22 cellular contexts compared by ENCODE assay signal in the genomic region with DNA sequence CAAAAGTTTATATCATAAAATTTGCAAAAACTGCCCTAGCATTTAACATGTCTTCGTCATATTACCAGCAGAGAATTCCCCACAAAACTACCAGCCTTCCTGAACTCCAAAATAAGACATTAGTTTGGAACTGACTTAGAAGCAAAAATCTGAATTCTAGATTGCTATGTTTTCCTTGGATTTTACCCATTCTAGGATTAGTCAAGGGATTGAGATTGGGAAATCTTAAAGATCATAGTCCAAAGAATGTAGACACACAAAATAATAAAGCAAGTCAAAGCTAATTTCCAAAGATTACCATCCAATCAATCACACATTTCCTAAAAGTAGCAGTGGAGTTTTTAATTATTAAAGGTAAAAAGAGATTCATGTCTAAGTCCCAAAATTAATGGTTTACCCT.
DNase-seq lines count a peak whose midpoint lies in the region; ATAC-seq and TF ChIP-seq lines count a peak whose summit lies in the region.
"Had no signal": no experiment of that assay in that cellular context is flagged by ENCODE, and none has a peak within 500 bp of the region (broad histone marks: within the 10 kb centered on the region; RNA-seq: fewer than 3 reads in every experiment).

No MANE protein-coding gene starts in this region.

- no peaks in the 10 kb centered on the region for H3K27me3 Mint-ChIP-seq in nephron progenitor cell (ENCODE audit: low read depth, poor library complexity)
- H3K27me3 Mint-ChIP-seq: B cell; CD4-positive, CD25-positive, alpha-beta regulatory T cell had no signal

- H3K79me2 ChIP-seq in mammary epithelial cell (ENCODE audit: insufficient read depth, low read length) = peaks cover 38% of the 10 kb centered on the region

- no peaks in the 10 kb centered on the region for H3K4me1 ChIP-seq in breast epithelium
- peaks cover 32% of the 10 kb centered on the region for H3K4me1 ChIP-seq in mammary epithelial cell (ENCODE audit: insufficient read depth, low read length)
- H3K4me1 ChIP-seq in ascending aorta = peaks cover 0 to 29% of the 10 kb centered on the region in 2 donors
- H3K4me1 ChIP-seq: BLaER1, Caco-2 had no signal

- in situ Hi-C loops in mammary epithelial cell (cut with MboI; ENCODE audit: low sequenced_read_pairs in 2 of 2) = no loop called here

- 100% methylated on average over 1 of the region's 1 CpG for WGBS in mammary epithelial cell (ENCODE audit: low coverage, missing lambda C conversion rate)

- no peak for TF ChIP-seq POLR2A in breast epithelium (IDR thresholded peaks at IDR 0.05)

- H3K9me3 ChIP-seq in breast epithelium (no peaks in the 10 kb centered on the region), mammary epithelial cell (replicated peaks; ENCODE audit: insufficient read depth, low read length) (no peaks in the 10 kb centered on the region), ascending aorta (no peaks in the 10 kb centered on the region)
- H3K9me3 ChIP-seq: BLaER1, Caco-2, HAP-1 had no signal

- ATAC-seq in left lobe of liver = peak; percentile 13
- ATAC-seq in sciatic nerve = peak; percentile 55
- ATAC-seq: CD8-positive, alpha-beta T cell; GM12878; GM23338 had no signal

- H3K9ac ChIP-seq in mammary epithelial cell (ENCODE audit: insufficient read depth, low read length) = no peak overlapping the region
- H3K9ac ChIP-seq: BLaER1 had no signal

- H2AFZ ChIP-seq in mammary epithelial cell (ENCODE audit: low read depth, low read length) = no peak overlapping the region
- H2AFZ ChIP-seq: GM23338 had no signal

- no peak overlapping the region for H3K4me3 ChIP-seq in breast epithelium
- H3K4me3 ChIP-seq in mammary epithelial cell (replicated peaks in 1 of 3; ENCODE audit: insufficient read depth in 1 of 3, low read depth in 2 of 3, low read length in 3 of 3) = no peak overlapping the region
- no peak overlapping the region for H3K4me3 ChIP-seq in ascending aorta
- H3K4me3 ChIP-seq: BLaER1, GM12878, GM23338, HAP-1 had no signal

- H3K36me3 ChIP-seq in breast epithelium = no peaks in the 10 kb centered on the region
- no peaks in the 10 kb centered on the region for H3K36me3 ChIP-seq in mammary epithelial cell (ENCODE audit: insufficient read depth, low read length)
- H3K36me3 ChIP-seq in ascending aorta = no peaks in the 10 kb centered on the region
- H3K36me3 ChIP-seq: BLaER1, HAP-1 had no signal

- BruUV-seq in mammary epithelial cell (replicated peaks; lab: Mats Ljungman, UMichigan) = no TSS peak

- H3K27me3 ChIP-seq in breast epithelium (no peaks in the 10 kb centered on the region), mammary epithelial cell (ENCODE audit: insufficient read depth, low read length) (no peaks in the 10 kb centered on the region), ascending aorta (no peaks in the 10 kb centered on the region)
- H3K27me3 ChIP-seq: BLaER1 had no signal

- DNase-seq in breast epithelium (ENCODE audit: low spot score in 2 of 2) = no peak
- no peak for DNase-seq in mammary epithelial cell
- no peak for DNase-seq in ascending aorta (ENCODE audit: low spot score in 2 of 2)
- DNase-seq in left lobe of liver (ENCODE audit: low spot score) = no peak
- DNase-seq in sciatic nerve (ENCODE audit: low spot score) = no peak
- DNase-seq in nephron progenitor cell = no peak
- no peak for DNase-seq in SIG-M5 treated with dmso at 0.1 percent for 504 hours (lab: John Stamatoyannopoulos, UW; ENCODE audit: unreplicated experiment)
- DNase-seq in stimulated activated naive CD4-positive, alpha-beta T cell treated with Interleukin-2 at 50 U/mL for 16 hours (lab: John Stamatoyannopoulos, UW) = no peak
- DNase-seq: Caco-2; CD4-positive, CD25-positive, alpha-beta regulatory T cell; CD8-positive, alpha-beta T cell; DMS79; EL; GDM1; HFFc6 had no signal

- H3K27ac Mint-ChIP-seq in nephron progenitor cell = no peak overlapping the region
- H3K27ac Mint-ChIP-seq: B cell; CD4-positive, CD25-positive, alpha-beta regulatory T cell; CD8-positive, alpha-beta T cell; GM23338; HFFc6 had no signal

- CTCF ChIA-PET in mammary epithelial cell (lab: Charles Lee; ENCODE audit: low non-redundant PET) = no interaction called here

- H3K9me3 Mint-ChIP-seq in nephron progenitor cell = no peaks in the 10 kb centered on the region
- H3K9me3 Mint-ChIP-seq: CD8-positive, alpha-beta T cell; GM23338; HFFc6 had no signal

- H3K4me3 Mint-ChIP-seq in nephron progenitor cell = no peak overlapping the region
- H3K4me3 Mint-ChIP-seq: B cell; CD4-positive, CD25-positive, alpha-beta regulatory T cell; CD8-positive, alpha-beta T cell; GM23338; HFFc6 had no signal

- H3K27ac ChIP-seq in breast epithelium (peak overlapping the region; percentile 8 to 85), mammary epithelial cell (ENCODE audit: insufficient read depth, low read depth, low read length) (no peak overlapping the region), ascending aorta (peak overlapping the region; percentile 34 to 62)
- H3K27ac ChIP-seq: 22Rv1, BLaER1, C4-2B had no signal

- H3K4me2 ChIP-seq in mammary epithelial cell (ENCODE audit: insufficient read depth, low read depth, low read length) = no peak overlapping the region
- H3K4me2 ChIP-seq: BLaER1, GM23338 had no signal

- intact Hi-C loops in breast epithelium (cut with DNase I; ENCODE audit: low total_unique reads) (no loop called here), mammary epithelial cell (cut with micrococcal nuclease) (no loop called here), ascending aorta (cut with DNase I) (no loop called here), sciatic nerve (cut with DNase I) (no loop called here)

- dilution Hi-C loops in mammary epithelial cell (cut with HindIII; ENCODE audit: low sequenced_read_pairs) = no loop called here

- no peaks in the 10 kb centered on the region for H3K4me1 Mint-ChIP-seq in nephron progenitor cell
- H3K4me1 Mint-ChIP-seq: B cell; CD4-positive, CD25-positive, alpha-beta regulatory T cell; GM23338 had no signal

- H4K20me1 ChIP-seq in mammary epithelial cell (ENCODE audit: insufficient read depth, low read length) = no peaks in the 10 kb centered on the region
- H4K20me1 ChIP-seq: BLaER1 had no signal

- no peaks in the 10 kb centered on the region for H3K36me3 Mint-ChIP-seq in nephron progenitor cell (ENCODE audit: low read depth)
- H3K36me3 Mint-ChIP-seq: CD4-positive, CD25-positive, alpha-beta regulatory T cell; CD8-positive, alpha-beta T cell had no signal

- TF ChIP-seq CTCF in breast epithelium (IDR thresholded peaks at IDR 0.05) (no peak), mammary epithelial cell (conservative IDR thresholded peaks at IDR 0.05 in 1 of 2, IDR thresholded peaks at IDR 0.05 in 1 of 2; ENCODE audit: extremely low read depth in 1 of 2, insufficient read depth in 1 of 2, low read depth in 1 of 2, low read length in 2 of 2) (no peak), ascending aorta (IDR thresholded peaks at IDR 0.05) (no peak), nephron progenitor cell (IDR thresholded peaks at IDR 0.05) (no peak)
